In genomic region chr7:113159746-113160339, GRCh38 we compare ENCODE assay signal across 8 cellular contexts.
DNase-seq lines count a peak whose midpoint lies in the region; ATAC-seq and TF ChIP-seq lines count a peak whose summit lies in the region.

No MANE protein-coding gene starts in this region.

- peak; percentile 10 for DNase-seq in 8988T
- DNase-seq in GM06990 (ENCODE audit: extremely low read depth, insufficient read length), result no peak
- DNase-seq in NCI-H1105 (lab: John Stamatoyannopoulos, UW), result peak; percentile 26
- peak; percentile 36 for DNase-seq in iris pigment epithelial cell (ENCODE audit: low read depth)
- no peak for DNase-seq in GF-D8 (lab: John Stamatoyannopoulos, UW)

- H3K27me3 ChIP-seq in GM06990 (replicated peaks; ENCODE audit: control insufficient read depth, insufficient read depth, low read length), result no peaks in the 10 kb centered on the region

- ATAC-seq in HG02610 (IDR thresholded peaks at IDR 0.05; ENCODE audit: unreplicated experiment) (peak; percentile 70), HG03565 (IDR thresholded peaks at IDR 0.05; ENCODE audit: unreplicated experiment) (no peak)

- H3K4me3 ChIP-seq in GM06990 (replicated peaks; ENCODE audit: low read depth, low read length) (no peak overlapping the region), WI38 (ENCODE audit: low read depth, low read length) (no peak overlapping the region)

- TF ChIP-seq CTCF in GM06990 (IDR thresholded peaks at IDR 0.05; ENCODE audit: insufficient read depth, low read length, poor library complexity, severe bottlenecking) (peak; percentile 75), WI38 (IDR thresholded peaks at IDR 0.05; ENCODE audit: low read depth, low read length) (peak; percentile 74)

- H3K36me3 ChIP-seq in GM06990 (ENCODE audit: control insufficient read depth, insufficient read depth, low read length), result no peaks in the 10 kb centered on the region

Comparison
In these comparisons a context has a peak if more than half of its experiments do, and no peak if none do; other contexts are left out.
1. DNase-seq: peak in 8988T (single experiment), NCI-H1105 (single experiment) and iris pigment epithelial cell (single experiment); none in GM06990 (single experiment) and GF-D8 (single experiment).